Comparison of ENCODE assay signal across 20 cellular contexts in genomic region chr4:106584590-106584989, GRCh38.
DNase-seq lines count a peak whose midpoint lies in the region; TF ChIP-seq lines count a peak whose summit lies in the region.
"Had no signal": no experiment of that assay in that cellular context is flagged by ENCODE, and none has a peak within 500 bp of the region (broad histone marks: within the 10 kb centered on the region; RNA-seq: fewer than 3 reads in every experiment).

No MANE protein-coding gene starts in this region.

- TF ChIP-seq CTCF in AG10803 (conservative IDR thresholded peaks at IDR 0.05; ENCODE audit: low read length) (no peak), KMS-11 (conservative IDR thresholded peaks at IDR 0.05; ENCODE audit: low read depth, low read length) (no peak), astrocyte of the cerebellum (IDR thresholded peaks at IDR 0.05; ENCODE audit: low read depth, low read length, missing control alignments) (no peak)

- no peaks in the 10 kb centered on the region for H3K27me3 ChIP-seq in KMS-11 (ENCODE audit: insufficient read depth, low read depth)
- H3K27me3 ChIP-seq in CD8-positive, alpha-beta memory T cell (ENCODE audit: insufficient read depth, low read length, poor library complexity, severe bottlenecking) = no peaks in the 10 kb centered on the region

- in situ Hi-C loops in astrocyte of the cerebellum (cut with HindIII; ENCODE audit: low sequenced_read_pairs) = no loop called here

- peaks cover 0 to 9% (median 3%) of the 10 kb centered on the region in 5 donors for H3K9me3 Mint-ChIP-seq in CD8-positive, alpha-beta memory T cell
- H3K9me3 Mint-ChIP-seq: activated naive CD8-positive, alpha-beta T cell treated with anti-CD3 and anti-CD28 coated beads, Interleukin-2, amount 50 U/mL, for 24 hours; activated T-helper 2 cell treated with anti-CD3 and anti-CD28 coated beads, Interferon-gamma antibody, Interleukin-2, Interleukin-4, amounts not matched to agents 10 μg/mL and 5 μg/mL and 100 μg/mL, durations not matched to agents 14 hours and 24 hours and 36 hours had no signal

- H3K4me3 ChIP-seq in AG10803 (ENCODE audit: low read length) = no peak overlapping the region
- H3K4me3 ChIP-seq in KMS-11 (IDR thresholded peaks at IDR 0.05; ENCODE audit: insufficient read depth, low read depth, low read length) = no peak overlapping the region
- H3K4me3 ChIP-seq in astrocyte of the cerebellum (ENCODE audit: low read depth, low read length) = no peak overlapping the region
- no peak overlapping the region for H3K4me3 ChIP-seq in CD8-positive, alpha-beta memory T cell (ENCODE audit: low read length)
- H3K4me3 ChIP-seq: HAP-1 had no signal

- H3K36me3 ChIP-seq in KMS-11 (ENCODE audit: insufficient read depth) = no peaks in the 10 kb centered on the region
- H3K36me3 ChIP-seq in CD8-positive, alpha-beta memory T cell (ENCODE audit: insufficient read depth, low read length) = no peaks in the 10 kb centered on the region
- H3K36me3 ChIP-seq: HAP-1 had no signal

- peak overlapping the region; percentile 27; the same call in 1 of the 2 replicates for H3K4me2 ChIP-seq in KMS-11

- POLR2A ChIA-PET in CD8-positive, alpha-beta memory T cell (lab: Charles Lee) = no interaction called here

- no peaks in the 10 kb centered on the region for H3K4me1 Mint-ChIP-seq in CD8-positive, alpha-beta memory T cell
- H3K4me1 Mint-ChIP-seq: activated naive CD8-positive, alpha-beta T cell treated with anti-CD3 and anti-CD28 coated beads, Interleukin-2, amount 50 U/mL, for 24 hours had no signal

- no peaks in the 10 kb centered on the region for H3K9me3 ChIP-seq in CD8-positive, alpha-beta memory T cell (ENCODE audit: low read length)
- H3K9me3 ChIP-seq: HAP-1 had no signal

- no peaks in the 10 kb centered on the region for H3K36me3 Mint-ChIP-seq in CD8-positive, alpha-beta memory T cell
- H3K36me3 Mint-ChIP-seq: type B pancreatic cell had no signal

- peaks cover 21% of the 10 kb centered on the region for H3K4me1 ChIP-seq in KMS-11 (ENCODE audit: low read depth, poor library complexity, severe bottlenecking)
- H3K4me1 ChIP-seq in CD8-positive, alpha-beta memory T cell (ENCODE audit: insufficient read depth, low read length) = no peaks in the 10 kb centered on the region
- H3K4me1 ChIP-seq: HAP-1 had no signal

- no peak overlapping the region for H3K9ac ChIP-seq in KMS-11

- no peak overlapping the region for H3K4me3 Mint-ChIP-seq in CD8-positive, alpha-beta memory T cell
- H3K4me3 Mint-ChIP-seq: activated naive CD8-positive, alpha-beta T cell treated with anti-CD3 and anti-CD28 coated beads, Interleukin-2, amount 50 U/mL, for 24 hours; type B pancreatic cell had no signal

- H3K27me3 Mint-ChIP-seq in CD8-positive, alpha-beta memory T cell = no peaks in the 10 kb centered on the region
- H3K27me3 Mint-ChIP-seq: activated naive CD8-positive, alpha-beta T cell treated with anti-CD3 and anti-CD28 coated beads, Interleukin-2, amount 50 U/mL, for 24 hours; type B pancreatic cell had no signal

- H3K27ac Mint-ChIP-seq in CD8-positive, alpha-beta memory T cell = no peak overlapping the region
- H3K27ac Mint-ChIP-seq: activated naive CD8-positive, alpha-beta T cell treated with anti-CD3 and anti-CD28 coated beads, Interleukin-2, amount 50 U/mL, for 24 hours; activated T-helper 2 cell treated with anti-CD3 and anti-CD28 coated beads, Interferon-gamma antibody, Interleukin-2, Interleukin-4, amounts not matched to agents 10 μg/mL and 5 μg/mL and 100 μg/mL, durations not matched to agents 14 hours and 24 hours and 36 hours; type B pancreatic cell had no signal

- DNase-seq in AG10803 (ENCODE audit: low read depth) (peak; percentile 77), astrocyte of the cerebellum (ENCODE audit: low read depth) (peak; percentile 53), iris pigment epithelial cell (ENCODE audit: low read depth) (peak; percentile 69), NOMO-1 treated with DMSO at 0.1 percent for 48 hours (lab: John Stamatoyannopoulos, UW; ENCODE audit: unreplicated experiment) (no peak), activated gamma-delta T cell (lab: John Stamatoyannopoulos, UW) (no peak), NCI-H1105 treated with DMSO at 0.1 percent for 48 hours (lab: John Stamatoyannopoulos, UW) (no peak)
- DNase-seq in CD8-positive, alpha-beta memory T cell = no peak
- DNase-seq: activated CD4-positive, CD25-positive, alpha-beta regulatory T cell treated with anti-CD3 and anti-CD28 coated beads, Interleukin-2, amount 50 U/mL, for 72 hours; activated naive CD8-positive, alpha-beta T cell treated with anti-CD3 and anti-CD28 coated beads, Interleukin-2, amount 50 U/mL, for 24 hours; effector memory CD4-positive, alpha-beta T cell; KG1; NCI-H1105; NCI-H2107; NCI-H526; SIG-M5; stimulated activated naive CD4-positive, alpha-beta T cell treated with Interleukin-2 at 50 U/mL for 16 hours had no signal

- H3K27ac ChIP-seq in KMS-11 = no peak overlapping the region
- H3K27ac ChIP-seq in CD8-positive, alpha-beta memory T cell (ENCODE audit: low read depth, low read length) = no peak overlapping the region

- H3K79me2 ChIP-seq in KMS-11 (ENCODE audit: insufficient read depth, low read depth) = no peaks in the 10 kb centered on the region

- CTCF ChIA-PET in CD8-positive, alpha-beta memory T cell (lab: Charles Lee) = no interaction called here

- H4K20me1 ChIP-seq in KMS-11 (ENCODE audit: insufficient read depth) = no peaks in the 10 kb centered on the region

- H2AFZ ChIP-seq in KMS-11 (ENCODE audit: low read depth) = no peak overlapping the region

Comparison
In these comparisons a context has a peak if more than half of its experiments do, and no peak if none do; other contexts are left out.
1. DNase-seq: peak in AG10803 (single experiment), astrocyte of the cerebellum (single experiment) and iris pigment epithelial cell (single experiment); none in NOMO-1 treated with DMSO at 0.1 percent for 48 hours (single experiment), activated gamma-delta T cell (single experiment), CD8-positive, alpha-beta memory T cell (0 of 5) and NCI-H1105 treated with DMSO at 0.1 percent for 48 hours (single experiment).